Comparison of ENCODE assay signal across 21 cellular contexts in genomic region chr17:920190-920589, GRCh38. TPM values are rescaled to one million over a fixed set of nuclear protein-coding genes. Genes with fewer than 3 reads are reported as not detected.
DNase-seq lines count a peak whose midpoint lies in the region; ATAC-seq and TF ChIP-seq lines count a peak whose summit lies in the region.
"Had no signal": no experiment of that assay in that cellular context is flagged by ENCODE, and none has a peak within 500 bp of the region (broad histone marks: within the 10 kb centered on the region; RNA-seq: fewer than 3 reads in every experiment).

No MANE protein-coding gene starts in this region.

- no peak overlapping the region for H4K91ac ChIP-seq in trophoblast cell (ENCODE audit: low read depth, low read length)

- ATAC-seq in WTC11 (no peak), PC-3 (no peak)
- ATAC-seq: CD8-positive, alpha-beta T cell had no signal

- no peak overlapping the region for H3K4me2 ChIP-seq in mesendoderm (ENCODE audit: low read length)
- H3K4me2 ChIP-seq in trophoblast cell (ENCODE audit: low read length): no peak overlapping the region
- H3K4me2 ChIP-seq in PC-3 (ENCODE audit: low read length): no peak overlapping the region

- no peak overlapping the region for H2BK5ac ChIP-seq in mesendoderm (ENCODE audit: low read length)
- no peak overlapping the region for H2BK5ac ChIP-seq in trophoblast cell (ENCODE audit: low read depth, low read length, poor library complexity)

- peaks cover 11% of the 10 kb centered on the region for H3K4me1 ChIP-seq in Caco-2
- H3K4me1 ChIP-seq in mesendoderm (ENCODE audit: control insufficient read depth, low read depth, low read length): peaks cover 12% of the 10 kb centered on the region
- H3K4me1 ChIP-seq in trophoblast cell (ENCODE audit: control insufficient read depth in 1 of 2, insufficient read depth in 2 of 2, low read length in 2 of 2): peaks cover 7 to 10% of the 10 kb centered on the region in 2 experiments
- H3K4me1 ChIP-seq in PC-3 (ENCODE audit: insufficient read depth, low read length): peaks cover 15% of the 10 kb centered on the region

- no peaks in the 10 kb centered on the region; the same call in 1 of the 2 replicates for H4K20me1 ChIP-seq in PC-3 (ENCODE audit: low read length)

- H3K36me3 ChIP-seq in Caco-2 (ENCODE audit: control insufficient read depth, insufficient read depth, low read length): no peaks in the 10 kb centered on the region
- peaks cover 2% of the 10 kb centered on the region for H3K36me3 ChIP-seq in mesendoderm (ENCODE audit: control insufficient read depth, insufficient read depth, low read length)
- H3K36me3 ChIP-seq in trophoblast cell (ENCODE audit: control insufficient read depth in 1 of 2, insufficient read depth in 2 of 2, low read length in 2 of 2): peaks cover 4 to 5% of the 10 kb centered on the region in 2 experiments
- no peaks in the 10 kb centered on the region for H3K36me3 ChIP-seq in PC-3 (ENCODE audit: low read depth, low read length)

- H3K79me1 ChIP-seq in mesendoderm (ENCODE audit: low read length) (peaks cover 26% of the 10 kb centered on the region), trophoblast cell (ENCODE audit: low read length) (no peaks in the 10 kb centered on the region)

- H2AK5ac ChIP-seq in mesendoderm (ENCODE audit: low read length): no peak overlapping the region
- H2AK5ac ChIP-seq in trophoblast cell (ENCODE audit: low read length): no peak overlapping the region

- H3K27ac Mint-ChIP-seq in Caco-2 (ENCODE audit: unreplicated experiment): peak overlapping the region; percentile 60
- peak overlapping the region; percentile 86 for H3K27ac Mint-ChIP-seq in WTC11
- H3K27ac Mint-ChIP-seq: B cell; CD8-positive, alpha-beta T cell had no signal

- POLR2A ChIA-PET in Caco-2 (lab: Charles Lee) (no interaction called here), WTC11 (lab: Charles Lee) (no interaction called here), PC-3 (lab: Charles Lee; ENCODE audit: unreplicated experiment) (no interaction called here)

- H4K8ac ChIP-seq in mesendoderm (ENCODE audit: low read depth, low read length) (no peak overlapping the region), trophoblast cell (ENCODE audit: low read depth, low read length) (no peak overlapping the region)

- H3K9ac ChIP-seq in mesendoderm (ENCODE audit: low read length) (no peak overlapping the region), trophoblast cell (ENCODE audit: low read length) (no peak overlapping the region), PC-3 (ENCODE audit: low read length) (no peak overlapping the region)

- no CpG with 5 or more reads among the region's 16 CpGs for WGBS in mesendoderm (ENCODE audit: extremely low coverage, insufficient coverage, low lambda C conversion rate)
- WGBS in trophoblast cell (ENCODE audit: extremely low coverage, insufficient coverage, insufficient read length): no CpG with 5 or more reads among the region's 16 CpGs

- H3K4me3 Mint-ChIP-seq in Caco-2 (ENCODE audit: unreplicated experiment) (no peak overlapping the region), WTC11 (no peak overlapping the region)
- H3K4me3 Mint-ChIP-seq: B cell; CD8-positive, alpha-beta T cell had no signal

- H3K9me3 ChIP-seq in Caco-2: no peaks in the 10 kb centered on the region
- H3K9me3 ChIP-seq in trophoblast cell (ENCODE audit: insufficient read depth, low read depth, low read length): no peaks in the 10 kb centered on the region
- H3K9me3 ChIP-seq in PC-3 (ENCODE audit: low read length): no peaks in the 10 kb centered on the region

- peaks cover 70% of the 10 kb centered on the region for H3K36me3 Mint-ChIP-seq in Caco-2 (ENCODE audit: insufficient read depth, unreplicated experiment)
- peaks cover 6% of the 10 kb centered on the region; the same call in 1 of the 2 replicates for H3K36me3 Mint-ChIP-seq in WTC11
- H3K36me3 Mint-ChIP-seq: CD8-positive, alpha-beta T cell had no signal

- H3K27me3 ChIP-seq in Caco-2 (replicated peaks; ENCODE audit: control insufficient read depth, insufficient read depth, low read length) (no peaks in the 10 kb centered on the region), mesendoderm (ENCODE audit: insufficient read depth, low read length, poor library complexity) (no peaks in the 10 kb centered on the region), trophoblast cell (ENCODE audit: insufficient read depth, low read length) (no peaks in the 10 kb centered on the region), PC-3 (ENCODE audit: low read length) (no peaks in the 10 kb centered on the region)

- DNase-seq in Caco-2 (no peak), WTC11 (ENCODE audit: low spot score) (no peak), mesendoderm (no peak), trophoblast cell (no peak), PC-3 (no peak), HuH-7.5 (ENCODE audit: low spot score) (no peak), foreskin fibroblast (no peak)
- DNase-seq: CD8-positive, alpha-beta T cell; DMS 273 treated with DMSO at 0.1 percent for 48 hours; DND-41; NCI-H1048; NCI-H1417; NCI-H1694; NCI-H2029 treated with DMSO at 0.1 percent for 48 hours; NCI-H446 treated with DMSO at 0.1 percent for 48 hours; NCI-H526 treated with DMSO at 0.1 percent for 48 hours; SIG-M5 had no signal

- H3K4me3 ChIP-seq in Caco-2 (ENCODE audit: low read depth, low read length): no peak overlapping the region
- no peak overlapping the region for H3K4me3 ChIP-seq in mesendoderm (ENCODE audit: low read length)
- H3K4me3 ChIP-seq in trophoblast cell (ENCODE audit: low read depth, low read length): no peak overlapping the region
- H3K4me3 ChIP-seq in PC-3 (ENCODE audit: low read length): no peak overlapping the region
- no peak overlapping the region for H3K4me3 ChIP-seq in foreskin fibroblast (ENCODE audit: low read depth in 1 of 2, low read length in 2 of 2)

- TF ChIP-seq CTCF in Caco-2 (IDR thresholded peaks at IDR 0.05; ENCODE audit: insufficient read depth in 1 of 2, low read depth in 1 of 2, low read length in 1 of 2, severe bottlenecking in 1 of 2, unreplicated experiment in 1 of 2) (no peak), WTC11 (IDR thresholded peaks at IDR 0.05) (no peak), PC-3 (conservative IDR thresholded peaks at IDR 0.05; ENCODE audit: low read depth, low read length) (no peak), foreskin fibroblast (IDR thresholded peaks at IDR 0.05; ENCODE audit: low read depth, low read length) (no peak)

- intact Hi-C loops in Caco-2 (cut with micrococcal nuclease; ENCODE audit: unreplicated experiment): no loop called here
- intact Hi-C loops in PC-3 (cut with micrococcal nuclease): loop anchor here (10.0 kb wide), 1 partner anchor 55 kb away; the partner anchor contains the start of gene NXN

- H2BK12ac ChIP-seq in trophoblast cell (ENCODE audit: low read length): no peak overlapping the region

- H3K18ac ChIP-seq in mesendoderm (ENCODE audit: low read length): no peak overlapping the region
- H3K18ac ChIP-seq in trophoblast cell (ENCODE audit: low read length): peak overlapping the region; percentile 53

- CTCF ChIA-PET in Caco-2 (lab: Charles Lee) (no interaction called here), WTC11 (lab: Charles Lee) (no interaction called here), PC-3 (lab: Charles Lee) (no interaction called here)

- H3K9me3 Mint-ChIP-seq in Caco-2 (ENCODE audit: unreplicated experiment): no peaks in the 10 kb centered on the region
- H3K9me3 Mint-ChIP-seq in WTC11: no peaks in the 10 kb centered on the region
- H3K9me3 Mint-ChIP-seq: CD8-positive, alpha-beta T cell had no signal

- H3K4me1 Mint-ChIP-seq in Caco-2 (ENCODE audit: low read depth, unreplicated experiment) (peaks cover 30% of the 10 kb centered on the region), WTC11 (peaks cover 67% of the 10 kb centered on the region)
- H3K4me1 Mint-ChIP-seq: B cell had no signal

- no peak overlapping the region for H4K12ac ChIP-seq in trophoblast cell (ENCODE audit: low read depth, low read length)

- no peak overlapping the region for H2AFZ ChIP-seq in trophoblast cell (ENCODE audit: insufficient read depth, low read length, poor library complexity)
- H2AFZ ChIP-seq in PC-3 (ENCODE audit: low read length): no peak overlapping the region

- H3F3A ChIP-seq in PC-3 (ENCODE audit: low read length, unreplicated experiment): no peaks in the 10 kb centered on the region

- H3K79me2 ChIP-seq in mesendoderm (ENCODE audit: control insufficient read depth, insufficient read depth, low read length) (peaks cover 87% of the 10 kb centered on the region), trophoblast cell (ENCODE audit: control insufficient read depth, insufficient read depth, low read length, poor library complexity) (peaks cover 14% of the 10 kb centered on the region), PC-3 (ENCODE audit: low read length) (no peaks in the 10 kb centered on the region)

- H3K23ac ChIP-seq in mesendoderm (ENCODE audit: low read length) (no peak overlapping the region), trophoblast cell (ENCODE audit: low read length) (no peak overlapping the region)

- H3K4ac ChIP-seq in mesendoderm (ENCODE audit: low read depth, low read length) (no peak overlapping the region), trophoblast cell (ENCODE audit: low read depth, low read length) (peak overlapping the region; percentile 24)

- H2BK120ac ChIP-seq in mesendoderm (ENCODE audit: low read depth, low read length) (no peak overlapping the region), trophoblast cell (ENCODE audit: insufficient read depth, low read length, poor library complexity) (no peak overlapping the region)

- no peak overlapping the region for H4K5ac ChIP-seq in mesendoderm (ENCODE audit: low read length)

- no peaks in the 10 kb centered on the region for H3K9me2 ChIP-seq in PC-3 (replicated peaks; ENCODE audit: low read length)

- no peak overlapping the region for H3K14ac ChIP-seq in trophoblast cell (ENCODE audit: low read length)

- BruUV-seq in Caco-2 (replicated peaks; lab: Mats Ljungman, UMichigan) (no TSS peak), PC-3 (replicated peaks; lab: Mats Ljungman, UMichigan) (no TSS peak)

- H3K27ac ChIP-seq in mesendoderm (ENCODE audit: low read depth, low read length) (no peak overlapping the region), trophoblast cell (ENCODE audit: low read depth, low read length) (no peak overlapping the region), PC-3 (ENCODE audit: low read length) (no peak overlapping the region)
- H3K27ac ChIP-seq: 22Rv1, C4-2B, HL-60 had no signal

- H2BK15ac ChIP-seq in mesendoderm (replicated peaks; ENCODE audit: low read depth): no peak overlapping the region

- H3K27me3 Mint-ChIP-seq in Caco-2 (ENCODE audit: insufficient read depth, unreplicated experiment): no peaks in the 10 kb centered on the region
- H3K27me3 Mint-ChIP-seq in WTC11 (ENCODE audit: low read depth): no peaks in the 10 kb centered on the region
- H3K27me3 Mint-ChIP-seq: B cell had no signal

- H3K56ac ChIP-seq in mesendoderm (ENCODE audit: low read length): peak overlapping the region; percentile 44

TF ChIP-seq in WTC11, 78 proteins besides CTCF, POLR2A, EP300 and RAD21 (continues in another document):
- no peak for TF ChIP-seq ESRRA (CRISPR knock-in tag; IDR thresholded peaks at IDR 0.05; ENCODE audit: borderline replicate concordance)

RNA-seq across cellular contexts. Expression of gene NXN, which starts 59.4 kb away (rescaled TPM):
- total RNA-seq in Caco-2 (2022) (68.4 and 76.7 TPM in 2 replicates), WTC11 (2021) (96.8 to 100 TPM (median 98.7 TPM) in 3 replicates), PC-3 (2014; rRNA removed) (20.8 and 25.6 TPM in 2 replicates)
- polyA plus RNA-seq in mesendoderm (2013, experiment 1 of 2): 125 TPM
- polyA plus RNA-seq in mesendoderm (2013, experiment 2 of 2): 122 TPM
- 57.9 and 59.2 TPM in 2 replicates for polyA plus RNA-seq in trophoblast cell (2013)
